16 cellular contexts compared by ENCODE assay signal in the genomic region with DNA sequence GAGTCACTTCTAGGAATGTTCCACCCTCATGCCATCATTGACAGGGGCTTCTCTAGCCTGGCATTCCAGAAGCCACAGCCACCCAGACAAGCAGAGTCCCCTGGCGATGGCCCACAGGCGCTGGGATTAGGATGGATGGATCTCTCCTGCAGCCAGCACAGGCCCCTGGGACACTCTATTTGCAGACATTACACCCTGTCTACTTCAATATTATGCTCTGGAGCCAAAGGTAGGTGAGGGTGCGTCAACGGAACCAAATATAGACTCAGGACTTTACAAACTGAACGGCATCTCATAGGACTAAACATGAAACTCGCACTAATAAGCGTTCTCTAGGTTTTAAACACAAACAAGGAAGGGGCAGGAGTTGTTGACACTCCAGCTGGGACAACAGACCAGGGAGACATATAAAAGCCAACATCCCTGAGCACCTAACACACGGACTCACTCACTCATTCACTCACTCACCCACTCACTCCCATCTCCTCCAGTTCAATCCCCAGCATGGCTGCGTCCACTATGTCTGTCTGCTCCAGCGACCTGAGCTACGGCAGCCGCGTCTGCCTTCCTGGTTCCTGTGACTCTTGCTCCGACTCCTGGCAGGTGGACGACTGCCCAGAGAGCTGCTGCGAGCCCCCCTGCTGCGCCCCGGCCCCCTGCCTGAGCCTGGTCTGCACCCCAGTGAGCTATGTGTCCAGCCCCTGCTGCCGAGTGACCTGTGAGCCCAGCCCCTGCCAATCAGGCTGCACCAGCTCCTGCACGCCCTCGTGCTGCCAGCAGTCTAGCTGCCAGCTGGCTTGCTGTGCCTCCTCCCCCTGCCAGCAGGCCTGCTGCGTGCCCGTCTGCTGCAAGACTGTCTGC. TPM values are rescaled to one million over a fixed set of nuclear protein-coding genes. Genes with fewer than 3 reads are reported as not detected.
A peak's percentile ranks its signal among the peaks of the same experiment; 100 is the strongest.
DNase-seq lines count a peak whose midpoint lies in the region; ATAC-seq and TF ChIP-seq lines count a peak whose summit lies in the region.
"Not testable (repeated sequence)": the region's sequence is repeated elsewhere in the genome, so short reads cannot be mapped to it uniquely, and the experiment has no call there.
"Had no signal": no experiment of that assay in that cellular context is flagged by ENCODE, and none has a peak within 500 bp of the region (broad histone marks: within the 10 kb centered on the region; RNA-seq: fewer than 3 reads in every experiment).

Gene KRTAP10-7 (plus strand): TSS at position 480 of the 861 bp plus-strand sequence. CDS start 25 bp downstream, at position 505.

- not testable (repeated sequence) for H2BK15ac ChIP-seq in mesendoderm (replicated peaks; ENCODE audit: low read depth)
- peak within 1 kb of the TSS; percentile 64 for H2BK15ac ChIP-seq in neuronal stem cell (ENCODE audit: low read length)

- H2AFZ ChIP-seq in neuronal stem cell (ENCODE audit: low read length), result not testable (repeated sequence)

- not testable (repeated sequence) for TF ChIP-seq RAD21 in Ishikawa (IDR thresholded peaks at IDR 0.05; ENCODE audit: low read depth)

- H3K18ac ChIP-seq in mesendoderm (ENCODE audit: low read length) (peak within 1 kb of the TSS; percentile 31), neuronal stem cell (ENCODE audit: low read length) (peak within 1 kb of the TSS; percentile 89)

- H3K9me3 Mint-ChIP-seq in WTC11, result peaks cover 15% of the 10 kb centered on the region

- H3K14ac ChIP-seq in neuronal stem cell (ENCODE audit: low read length), result peak within 1 kb of the TSS; percentile 97

- WGBS in esophagus muscularis mucosa, result 67% methylated on average over 15 of the region's 23 CpGs
- no CpG with 5 or more reads among the region's 23 CpGs for WGBS in mesendoderm (ENCODE audit: extremely low coverage, insufficient coverage, low lambda C conversion rate)
- WGBS in neuronal stem cell (ENCODE audit: extremely low coverage in 2 of 2, insufficient read length in 2 of 2, insufficient replicate concordance in 1 of 2), 2 donors, result no CpG with 5 or more reads among the region's 23 CpGs

- POLR2A ChIA-PET in WTC11 (lab: Charles Lee), result not testable (repeated sequence)

- H4K8ac ChIP-seq in mesendoderm (ENCODE audit: low read depth, low read length); neuronal stem cell (ENCODE audit: low read depth, low read length): not testable (repeated sequence)

- TF ChIP-seq POLR2A in esophagus muscularis mucosa (IDR thresholded peaks at IDR 0.05; ENCODE audit: low read depth), result not testable (repeated sequence)

- not testable (repeated sequence) for H3K23ac ChIP-seq in mesendoderm (ENCODE audit: low read length)
- H3K23ac ChIP-seq in neuronal stem cell (ENCODE audit: low read depth, low read length, poor library complexity), result peak within 1 kb of the TSS; percentile 68

- not testable (repeated sequence) for H3K27me3 Mint-ChIP-seq in WTC11 (ENCODE audit: low read depth)

- H2AK5ac ChIP-seq in mesendoderm (ENCODE audit: low read length), result not testable (repeated sequence)
- peak within 1 kb of the TSS; percentile 12 for H2AK5ac ChIP-seq in neuronal stem cell (ENCODE audit: low read depth, low read length)

- TF ChIP-seq EP300 in Ishikawa (IDR thresholded peaks at IDR 0.05; ENCODE audit: borderline replicate concordance); esophagus muscularis mucosa (IDR thresholded peaks at IDR 0.05): not testable (repeated sequence)

- not testable (repeated sequence) for H4K5ac ChIP-seq in mesendoderm (ENCODE audit: low read length)

- peak within 1 kb of the TSS; percentile 17; the same call in 1 of the 2 replicates for H3K27ac Mint-ChIP-seq in WTC11

- H3K36me3 ChIP-seq in esophagus muscularis mucosa; mesendoderm (ENCODE audit: control insufficient read depth, insufficient read depth, low read length); neuronal stem cell (replicated peaks in 1 of 2; ENCODE audit: control insufficient read depth in 2 of 2, insufficient read depth in 2 of 2, low read length in 2 of 2): not testable (repeated sequence)

- H3K79me2 ChIP-seq in mesendoderm (ENCODE audit: control insufficient read depth, insufficient read depth, low read length), result not testable (repeated sequence)

- not testable (repeated sequence) for H3K4me3 ChIP-seq in esophagus muscularis mucosa; mesendoderm (ENCODE audit: low read length)
- H3K4me3 ChIP-seq in neuronal stem cell (ENCODE audit: low read length in 2 of 2), result peak within 1 kb of the TSS in 1 of 2 donors; percentile 22

- TF ChIP-seq CTCF in WTC11 (IDR thresholded peaks at IDR 0.05); esophagus muscularis mucosa (IDR thresholded peaks at IDR 0.05): not testable (repeated sequence)

- not testable (repeated sequence) for H3K4me1 ChIP-seq in esophagus muscularis mucosa; mesendoderm (ENCODE audit: control insufficient read depth, low read depth, low read length); neuronal stem cell (ENCODE audit: control insufficient read depth in 2 of 2, insufficient read depth in 1 of 2, low read depth in 1 of 2, low read length in 2 of 2)

- CTCF ChIA-PET in WTC11 (lab: Charles Lee), result interaction anchor here (1.1 kb wide), 1 partner anchor 200 kb away, joined by 3 read pairs; no protein-coding TSS in a partner anchor

- H3K27me3 ChIP-seq in esophagus muscularis mucosa, result peaks cover 0 to 53% (median 0%) of the 10 kb centered on the region in 4 donors
- H3K27me3 ChIP-seq in mesendoderm (ENCODE audit: insufficient read depth, low read length, poor library complexity); neuronal stem cell (ENCODE audit: control insufficient read depth in 3 of 3, insufficient read depth in 3 of 3, low read depth in 1 of 3, low read length in 3 of 3): not testable (repeated sequence)

- H2BK12ac ChIP-seq in neuronal stem cell (ENCODE audit: low read length), result peak within 1 kb of the TSS; percentile 97

- DNase-seq in DMS53 (lab: John Stamatoyannopoulos, UW) (peak; percentile 21), esophagus muscularis mucosa (ENCODE audit: extremely low spot score) (peak; percentile 55)
- not testable (repeated sequence) for DNase-seq in WTC11 (ENCODE audit: low spot score); left lobe of liver (ENCODE audit: low spot score); mesendoderm; neuronal stem cell (ENCODE audit: low spot score)

- H2BK5ac ChIP-seq in mesendoderm (ENCODE audit: low read length); neuronal stem cell (ENCODE audit: low read length): not testable (repeated sequence)

- H3K56ac ChIP-seq in mesendoderm (ENCODE audit: low read length), result not testable (repeated sequence)

- H3K4me1 Mint-ChIP-seq in WTC11, result peaks cover 33% of the 10 kb centered on the region

- ATAC-seq in WTC11, result not testable (repeated sequence)
- ATAC-seq in left lobe of liver, result peak; percentile 66

- not testable (repeated sequence) for H3K9me3 ChIP-seq in esophagus muscularis mucosa; neuronal stem cell (replicated peaks in 1 of 2; ENCODE audit: control insufficient read depth in 2 of 2, insufficient read depth in 1 of 2, low read depth in 1 of 2, low read length in 2 of 2)

- not testable (repeated sequence) for H3K9ac ChIP-seq in mesendoderm (ENCODE audit: low read length)
- H3K9ac ChIP-seq in neuronal stem cell (ENCODE audit: low read depth, low read length, poor library complexity), result peak within 1 kb of the TSS; percentile 63

- H2BK120ac ChIP-seq in mesendoderm (ENCODE audit: low read depth, low read length); neuronal stem cell (ENCODE audit: low read depth, low read length): not testable (repeated sequence)

- H3K79me1 ChIP-seq in mesendoderm (ENCODE audit: low read length); neuronal stem cell (ENCODE audit: low read depth, low read length): not testable (repeated sequence)

- H3K27ac ChIP-seq in esophagus muscularis mucosa (replicated peaks in 1 of 4); mesendoderm (ENCODE audit: low read depth, low read length): not testable (repeated sequence)
- peak within 1 kb of the TSS; percentile 22 for H3K27ac ChIP-seq in neuronal stem cell (replicated peaks; ENCODE audit: low read length)

- H3K4ac ChIP-seq in mesendoderm (ENCODE audit: low read depth, low read length), result not testable (repeated sequence)
- peak within 1 kb of the TSS; percentile 42 for H3K4ac ChIP-seq in neuronal stem cell (ENCODE audit: low read length)

- not testable (repeated sequence) for H3K4me3 Mint-ChIP-seq in WTC11

- H4K91ac ChIP-seq in neuronal stem cell (ENCODE audit: low read depth, low read length, poor library complexity), result peak within 1 kb of the TSS; percentile 53

- H3K36me3 Mint-ChIP-seq in WTC11, result not testable (repeated sequence)

- not testable (repeated sequence) for H3K4me2 ChIP-seq in mesendoderm (ENCODE audit: low read length); neuronal stem cell (ENCODE audit: insufficient read depth, low read length, poor library complexity, severe bottlenecking)

- intact Hi-C loops in esophagus muscularis mucosa (cut with DNase I), result not testable (repeated sequence)

TF ChIP-seq in Ishikawa, 13 proteins besides CTCF, POLR2A, EP300 and RAD21:
- TF ChIP-seq NFIC (IDR thresholded peaks at IDR 0.05), result peak; percentile 56; the same call in 1 of the 2 replicates

RNA-seq across cellular contexts. Expression of gene KRTAP10-7, which starts in this region (rescaled TPM):
- total RNA-seq in WTC11 (2021) (not detected in 3 replicates), esophagus muscularis mucosa (not detected), left lobe of liver (not detected)
- polyA plus RNA-seq in mesendoderm (2013, experiment 1 of 2), result not detected
- polyA plus RNA-seq in mesendoderm (2013, experiment 2 of 2), result not detected
- not detected for polyA plus RNA-seq in neuronal stem cell (2013, experiment 1 of 2)
- polyA plus RNA-seq in neuronal stem cell (2013, experiment 2 of 2), result 0.03 TPM
- total RNA-seq: Calu3; CD8-positive, alpha-beta T cell; G401; GM12878; H4; HT-29; IMR-90 had no signal
- polyA plus RNA-seq: BJ, CD14-positive monocyte, GM12878, IMR-90 had no signal

Comparison
In these comparisons a context has a peak if more than half of its experiments do, and no peak if none do; other contexts are left out.
1. Peak in DNase-seq in esophagus muscularis mucosa; RNA of the gene not detected or under 1 TPM.
2. Peak in ATAC-seq in left lobe of liver; RNA of the gene not detected or under 1 TPM.